In the genomic region with DNA sequence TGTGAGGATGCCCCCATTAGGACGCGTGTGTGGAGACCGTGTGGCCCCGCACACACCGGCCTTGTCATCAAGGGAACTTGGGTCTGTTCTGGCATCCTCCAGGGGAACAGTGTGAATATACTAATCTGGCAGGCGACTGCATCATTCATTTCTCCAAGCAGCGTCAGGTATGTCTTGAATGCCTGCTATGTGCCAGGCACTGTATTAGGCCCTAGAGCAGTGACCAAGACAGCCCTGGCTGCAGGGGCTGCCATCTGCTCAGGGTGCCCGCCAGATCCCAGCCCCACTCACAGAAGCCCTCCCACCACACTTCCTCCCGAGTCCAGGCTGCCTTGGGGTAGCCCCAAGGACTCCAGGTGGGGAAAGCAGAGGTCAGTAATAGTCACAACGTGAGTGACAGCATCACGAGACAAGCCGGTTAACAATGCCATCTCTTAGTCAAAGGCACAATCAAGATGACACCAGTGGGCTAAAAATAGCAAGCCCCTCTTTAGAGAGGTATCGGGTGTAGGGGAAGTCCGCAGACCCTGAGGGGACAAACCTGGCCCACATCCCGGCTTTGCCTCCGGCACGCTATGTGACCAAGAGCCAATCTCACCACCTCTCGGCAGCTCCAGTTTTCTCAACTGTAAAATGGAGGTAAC, we compare ENCODE assay signal across 18 cellular contexts. TPM values are rescaled to one million over a fixed set of nuclear protein-coding genes. Genes with fewer than 3 reads are reported as not detected.
DNase-seq lines count a peak whose midpoint lies in the region; ATAC-seq and TF ChIP-seq lines count a peak whose summit lies in the region.
"Had no signal": no experiment of that assay in that cellular context is flagged by ENCODE, and none has a peak within 500 bp of the region (broad histone marks: within the 10 kb centered on the region; RNA-seq: fewer than 3 reads in every experiment).

No MANE protein-coding gene starts in this region.

- H3K4me3 ChIP-seq in naive thymus-derived CD4-positive, alpha-beta T cell (ENCODE audit: low read length): no peak overlapping the region
- H3K4me3 ChIP-seq: cardiac muscle cell, heart left ventricle, right lobe of liver had no signal

- H3K27ac ChIP-seq in naive thymus-derived CD4-positive, alpha-beta T cell (ENCODE audit: low read depth, low read length): peak overlapping the region; percentile 59
- H3K27ac ChIP-seq: cardiac muscle cell, right lobe of liver, VCaP had no signal

- ATAC-seq in GM21360 (IDR thresholded peaks at IDR 0.05; ENCODE audit: unreplicated experiment): peak; percentile 49
- ATAC-seq in HG03354 (IDR thresholded peaks at IDR 0.05; ENCODE audit: poor library complexity, severe bottlenecking, unreplicated experiment): peak; percentile 49
- no peak for ATAC-seq in naive thymus-derived CD4-positive, alpha-beta T cell
- no peak for ATAC-seq in HG02884 (IDR thresholded peaks at IDR 0.05; ENCODE audit: unreplicated experiment)
- ATAC-seq: heart left ventricle, left lobe of liver, natural killer cell, right lobe of liver had no signal

- H3K27me3 ChIP-seq in naive thymus-derived CD4-positive, alpha-beta T cell (ENCODE audit: control insufficient read depth in 2 of 2, insufficient read depth in 2 of 2, low read length in 2 of 2): no peaks in the 10 kb centered on the region
- H3K27me3 ChIP-seq: cardiac muscle cell, heart left ventricle, right lobe of liver had no signal

- H3K9me3 Mint-ChIP-seq in naive thymus-derived CD4-positive, alpha-beta T cell: no peaks in the 10 kb centered on the region
- H3K9me3 Mint-ChIP-seq: natural killer cell had no signal

- no peaks in the 10 kb centered on the region for H3K36me3 Mint-ChIP-seq in naive thymus-derived CD4-positive, alpha-beta T cell
- H3K36me3 Mint-ChIP-seq: natural killer cell had no signal

- in situ Hi-C loops in GM13977 (cut with MboI; ENCODE audit: low pct_unique_long_range_greater_than_20kb, low sequenced_read_pairs, unreplicated experiment): no loop called here

- H3K27ac Mint-ChIP-seq in naive thymus-derived CD4-positive, alpha-beta T cell: peak overlapping the region in 7 of 9 donors; percentile 76 to 98 (median 91)
- H3K27ac Mint-ChIP-seq: natural killer cell had no signal

- POLR2A ChIA-PET in naive thymus-derived CD4-positive, alpha-beta T cell (lab: Charles Lee): interaction anchor here (0.8 to 31.3 kb wide), 2 partner anchors 9 to 27 kb away, joined by 3 to 1281 read pairs; partner anchors contain the start of genes LAPTM5 and MATN1

- no peaks in the 10 kb centered on the region for H3K36me3 ChIP-seq in naive thymus-derived CD4-positive, alpha-beta T cell (ENCODE audit: control insufficient read depth in 2 of 3, insufficient read depth in 3 of 3, low read length in 3 of 3)
- H3K36me3 ChIP-seq: cardiac muscle cell, heart left ventricle, right lobe of liver had no signal

- no peaks in the 10 kb centered on the region for H3K9me3 ChIP-seq in naive thymus-derived CD4-positive, alpha-beta T cell (ENCODE audit: control insufficient read depth in 2 of 3, low read length in 3 of 3)
- H3K9me3 ChIP-seq: heart left ventricle, right lobe of liver had no signal

- peak; percentile 82 for DNase-seq in GM13977 (ENCODE audit: low spot score)
- DNase-seq in naive thymus-derived CD4-positive, alpha-beta T cell: no peak
- DNase-seq in NCI-H748 treated with DMSO at 0.1 percent for 48 hours (lab: John Stamatoyannopoulos, UW): no peak
- DNase-seq in inferior parietal cortex (ENCODE audit: extremely low spot score): no peak
- DNase-seq in KG1 (lab: John Stamatoyannopoulos, UW): no peak
- DNase-seq: activated effector memory CD4-positive, alpha-beta T cell treated with anti-CD3 and anti-CD28 coated beads, Interleukin-2, amount 50 U/mL, for 16 hours; heart left ventricle; natural killer cell; NCI-H1417; NCI-H526; right lobe of liver; SIG-M5 had no signal

- CTCF ChIA-PET in naive thymus-derived CD4-positive, alpha-beta T cell (lab: Charles Lee): interaction anchor here (1.0 to 1.6 kb wide), 2 partner anchors 15 to 45 kb away, joined by 3 to 5 read pairs; no protein-coding TSS in a partner anchor

- TF ChIP-seq CTCF in GM13977 (IDR thresholded peaks at IDR 0.05; ENCODE audit: extremely low read depth, insufficient read depth, missing control alignments): no peak

- H3K4me1 Mint-ChIP-seq in naive thymus-derived CD4-positive, alpha-beta T cell: peaks cover 28 to 67% (median 51%) of the 10 kb centered on the region in 7 donors

- H3K27me3 Mint-ChIP-seq in naive thymus-derived CD4-positive, alpha-beta T cell: no peaks in the 10 kb centered on the region

- H3K4me1 ChIP-seq in naive thymus-derived CD4-positive, alpha-beta T cell (ENCODE audit: control insufficient read depth in 2 of 2, insufficient read depth in 2 of 2, low read length in 2 of 2): peaks cover 5 to 47% of the 10 kb centered on the region in 2 donors
- H3K4me1 ChIP-seq: right lobe of liver had no signal

- peak overlapping the region in 1 of 10 donors; percentile 38 for H3K4me3 Mint-ChIP-seq in naive thymus-derived CD4-positive, alpha-beta T cell
- H3K4me3 Mint-ChIP-seq: natural killer cell had no signal

- intact Hi-C loops in naive thymus-derived CD4-positive, alpha-beta T cell (cut with micrococcal nuclease): no loop called here

RNA-seq across cellular contexts. Expression of gene LAPTM5, which starts 7.5 kb away (rescaled TPM):
- 100 to 1,000 TPM; 464 to 783 (median 647) TPM for total RNA-seq in naive thymus-derived CD4-positive, alpha-beta T cell
- 100 to 1,000 TPM; 551 to 556 TPM for polyA plus RNA-seq in naive thymus-derived CD4-positive, alpha-beta T cell

RNA-seq across cellular contexts. Expression of gene MATN1, which starts 41.7 kb away (rescaled TPM):
- 1 to 10 TPM in 2 of 5 experiments, under 1 TPM in 3; 0.08 to 3.6 (median 0.22) TPM for total RNA-seq in naive thymus-derived CD4-positive, alpha-beta T cell
- not detected for polyA plus RNA-seq in naive thymus-derived CD4-positive, alpha-beta T cell
- total RNA-seq: left lobe of liver, right lobe of liver had no signal
- polyA plus RNA-seq: heart left ventricle had no signal

Comparison
In these comparisons a context has a peak if more than half of its experiments do, and no peak if none do; other contexts are left out.
1. ATAC-seq: peak in GM21360 (single experiment) and HG03354 (single experiment); none in naive thymus-derived CD4-positive, alpha-beta T cell (single experiment) and HG02884 (single experiment).